Comparison of ENCODE assay signal across 1 cellular context in the genomic region with DNA sequence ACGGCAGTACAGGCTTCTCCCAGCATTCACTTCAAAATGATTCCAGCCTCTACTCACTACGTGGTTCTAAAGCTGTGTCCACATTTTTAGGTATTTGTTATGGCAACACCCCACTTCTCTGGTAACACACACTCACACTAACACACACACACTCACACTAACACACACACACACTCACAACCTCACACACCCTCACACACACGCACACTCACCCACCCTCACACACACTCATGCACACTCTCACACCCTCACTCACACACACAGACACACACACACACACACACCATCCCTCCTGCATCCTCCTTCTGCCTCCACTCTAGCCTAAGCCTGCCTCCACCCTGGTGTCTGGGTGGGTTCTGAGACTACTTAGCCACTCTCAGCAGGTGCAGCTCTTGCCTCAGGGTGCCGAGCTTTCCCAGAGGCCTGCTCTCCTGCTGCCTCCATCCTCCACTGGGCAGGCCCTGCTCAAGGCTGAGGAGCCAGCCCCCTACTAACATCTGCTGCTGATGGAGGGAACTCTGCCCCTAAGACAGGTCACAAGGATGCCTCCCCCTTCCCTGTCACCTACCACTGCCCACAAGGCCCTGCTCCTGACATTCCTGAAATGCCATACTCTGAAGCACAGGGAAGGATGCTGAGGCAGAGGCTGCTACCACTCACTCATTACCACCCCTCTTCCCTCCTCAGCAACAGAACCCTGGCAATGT.
TF ChIP-seq lines count a peak whose summit lies in the region.

No MANE protein-coding gene starts in this region.

TF ChIP-seq in GM12878, 131 proteins besides CTCF, POLR2A, EP300 and RAD21 (continued from another document):
- TF ChIP-seq, protein P1, sequence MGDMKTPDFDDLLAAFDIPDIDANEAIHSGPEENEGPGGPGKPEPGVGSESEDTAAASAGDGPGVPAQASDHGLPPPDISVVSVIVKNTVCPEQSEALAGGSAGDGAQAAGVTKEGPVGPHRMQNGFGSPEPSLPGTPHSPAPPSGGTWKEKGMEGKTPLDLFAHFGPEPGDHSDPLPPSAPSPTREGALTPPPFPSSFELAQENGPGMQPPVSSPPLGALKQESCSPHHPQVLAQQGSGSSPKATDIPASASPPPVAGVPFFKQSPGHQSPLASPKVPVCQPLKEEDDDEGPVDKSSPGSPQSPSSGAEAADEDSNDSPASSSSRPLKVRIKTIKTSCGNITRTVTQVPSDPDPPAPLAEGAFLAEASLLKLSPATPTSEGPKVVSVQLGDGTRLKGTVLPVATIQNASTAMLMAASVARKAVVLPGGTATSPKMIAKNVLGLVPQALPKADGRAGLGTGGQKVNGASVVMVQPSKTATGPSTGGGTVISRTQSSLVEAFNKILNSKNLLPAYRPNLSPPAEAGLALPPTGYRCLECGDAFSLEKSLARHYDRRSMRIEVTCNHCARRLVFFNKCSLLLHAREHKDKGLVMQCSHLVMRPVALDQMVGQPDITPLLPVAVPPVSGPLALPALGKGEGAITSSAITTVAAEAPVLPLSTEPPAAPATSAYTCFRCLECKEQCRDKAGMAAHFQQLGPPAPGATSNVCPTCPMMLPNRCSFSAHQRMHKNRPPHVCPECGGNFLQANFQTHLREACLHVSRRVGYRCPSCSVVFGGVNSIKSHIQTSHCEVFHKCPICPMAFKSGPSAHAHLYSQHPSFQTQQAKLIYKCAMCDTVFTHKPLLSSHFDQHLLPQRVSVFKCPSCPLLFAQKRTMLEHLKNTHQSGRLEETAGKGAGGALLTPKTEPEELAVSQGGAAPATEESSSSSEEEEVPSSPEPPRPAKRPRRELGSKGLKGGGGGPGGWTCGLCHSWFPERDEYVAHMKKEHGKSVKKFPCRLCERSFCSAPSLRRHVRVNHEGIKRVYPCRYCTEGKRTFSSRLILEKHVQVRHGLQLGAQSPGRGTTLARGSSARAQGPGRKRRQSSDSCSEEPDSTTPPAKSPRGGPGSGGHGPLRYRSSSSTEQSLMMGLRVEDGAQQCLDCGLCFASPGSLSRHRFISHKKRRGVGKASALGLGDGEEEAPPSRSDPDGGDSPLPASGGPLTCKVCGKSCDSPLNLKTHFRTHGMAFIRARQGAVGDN (IDR thresholded peaks at IDR 0.05) = no peak
- TF ChIP-seq, protein P2, sequence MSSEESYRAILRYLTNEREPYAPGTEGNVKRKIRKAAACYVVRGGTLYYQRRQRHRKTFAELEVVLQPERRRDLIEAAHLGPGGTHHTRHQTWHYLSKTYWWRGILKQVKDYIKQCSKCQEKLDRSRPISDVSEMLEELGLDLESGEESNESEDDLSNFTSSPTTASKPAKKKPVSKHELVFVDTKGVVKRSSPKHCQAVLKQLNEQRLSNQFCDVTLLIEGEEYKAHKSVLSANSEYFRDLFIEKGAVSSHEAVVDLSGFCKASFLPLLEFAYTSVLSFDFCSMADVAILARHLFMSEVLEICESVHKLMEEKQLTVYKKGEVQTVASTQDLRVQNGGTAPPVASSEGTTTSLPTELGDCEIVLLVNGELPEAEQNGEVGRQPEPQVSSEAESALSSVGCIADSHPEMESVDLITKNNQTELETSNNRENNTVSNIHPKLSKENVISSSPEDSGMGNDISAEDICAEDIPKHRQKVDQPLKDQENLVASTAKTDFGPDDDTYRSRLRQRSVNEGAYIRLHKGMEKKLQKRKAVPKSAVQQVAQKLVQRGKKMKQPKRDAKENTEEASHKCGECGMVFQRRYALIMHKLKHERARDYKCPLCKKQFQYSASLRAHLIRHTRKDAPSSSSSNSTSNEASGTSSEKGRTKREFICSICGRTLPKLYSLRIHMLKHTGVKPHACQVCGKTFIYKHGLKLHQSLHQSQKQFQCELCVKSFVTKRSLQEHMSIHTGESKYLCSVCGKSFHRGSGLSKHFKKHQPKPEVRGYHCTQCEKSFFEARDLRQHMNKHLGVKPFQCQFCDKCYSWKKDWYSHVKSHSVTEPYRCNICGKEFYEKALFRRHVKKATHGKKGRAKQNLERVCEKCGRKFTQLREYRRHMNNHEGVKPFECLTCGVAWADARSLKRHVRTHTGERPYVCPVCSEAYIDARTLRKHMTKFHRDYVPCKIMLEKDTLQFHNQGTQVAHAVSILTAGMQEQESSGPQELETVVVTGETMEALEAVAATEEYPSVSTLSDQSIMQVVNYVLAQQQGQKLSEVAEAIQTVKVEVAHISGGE (CRISPR knock-in tag; IDR thresholded peaks at IDR 0.05) = no peak
- TF ChIP-seq, protein P3, sequence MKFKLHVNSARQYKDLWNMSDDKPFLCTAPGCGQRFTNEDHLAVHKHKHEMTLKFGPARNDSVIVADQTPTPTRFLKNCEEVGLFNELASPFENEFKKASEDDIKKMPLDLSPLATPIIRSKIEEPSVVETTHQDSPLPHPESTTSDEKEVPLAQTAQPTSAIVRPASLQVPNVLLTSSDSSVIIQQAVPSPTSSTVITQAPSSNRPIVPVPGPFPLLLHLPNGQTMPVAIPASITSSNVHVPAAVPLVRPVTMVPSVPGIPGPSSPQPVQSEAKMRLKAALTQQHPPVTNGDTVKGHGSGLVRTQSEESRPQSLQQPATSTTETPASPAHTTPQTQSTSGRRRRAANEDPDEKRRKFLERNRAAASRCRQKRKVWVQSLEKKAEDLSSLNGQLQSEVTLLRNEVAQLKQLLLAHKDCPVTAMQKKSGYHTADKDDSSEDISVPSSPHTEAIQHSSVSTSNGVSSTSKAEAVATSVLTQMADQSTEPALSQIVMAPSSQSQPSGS (IDR thresholded peaks at IDR 0.05; ENCODE audit: low read length) = no peak
- TF ChIP-seq, protein P4, sequence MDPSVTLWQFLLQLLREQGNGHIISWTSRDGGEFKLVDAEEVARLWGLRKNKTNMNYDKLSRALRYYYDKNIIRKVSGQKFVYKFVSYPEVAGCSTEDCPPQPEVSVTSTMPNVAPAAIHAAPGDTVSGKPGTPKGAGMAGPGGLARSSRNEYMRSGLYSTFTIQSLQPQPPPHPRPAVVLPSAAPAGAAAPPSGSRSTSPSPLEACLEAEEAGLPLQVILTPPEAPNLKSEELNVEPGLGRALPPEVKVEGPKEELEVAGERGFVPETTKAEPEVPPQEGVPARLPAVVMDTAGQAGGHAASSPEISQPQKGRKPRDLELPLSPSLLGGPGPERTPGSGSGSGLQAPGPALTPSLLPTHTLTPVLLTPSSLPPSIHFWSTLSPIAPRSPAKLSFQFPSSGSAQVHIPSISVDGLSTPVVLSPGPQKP (IDR thresholded peaks at IDR 0.05; ENCODE audit: low read depth, low read length) = no peak
